In genomic region chr19:19849056-19849455, GRCh38 we compare ENCODE assay signal across 31 cellular contexts.
"Had no signal": no experiment of that assay in that cellular context is flagged by ENCODE, and none has a peak within 500 bp of the region (broad histone marks: within the 10 kb centered on the region; RNA-seq: fewer than 3 reads in every experiment).

No MANE protein-coding gene starts in this region.

- H3K4me3 ChIP-seq: body of pancreas, breast epithelium had no signal

- ATAC-seq: activated CD8-positive, alpha-beta T cell treated with anti-CD3 and anti-CD28 coated beads for 36 hours; body of pancreas; Panc1; SK-N-SH treated with all-trans-retinoic acid at 6 μM for 48 hours had no signal

- DNase-seq: activated CD4-positive, alpha-beta T cell treated with anti-CD3 and anti-CD28 coated beads for 1 hour; activated CD4-positive, alpha-beta T cell treated with anti-CD3 and anti-CD28 coated beads, Interleukin-2, amount 10 ng/mL, durations not matched to agents 24 days and 14 days; activated CD4-positive, alpha-beta T cell treated with anti-CD3 and anti-CD28 coated beads, Interleukin-2, amount 50 U/mL, for 4 hours; activated CD4-positive, CD25-positive, alpha-beta regulatory T cell; activated CD8-positive, alpha-beta T cell treated with anti-CD3 and anti-CD28 coated beads for 36 hours; activated gamma-delta T cell; activated naive CD4-positive, alpha-beta T cell treated with Interleukin-2 at 50 U/mL for 16 hours; activated naive CD8-positive, alpha-beta T cell treated with anti-CD3 and anti-CD28 coated beads, Interleukin-2, amount 10 ng/mL, durations not matched to agents 7 days and 5 days; activated T-cell treated with anti-CD3 and anti-CD28 coated beads, Interleukin-2, amount 50 U/mL, for 24 hours; body of pancreas; Karpas-422; KBM-7; NCI-H1092 treated with DMSO at 0.1 percent for 48 hours; NCI-H1417; NCI-H146; NCI-H187; NCI-H2029 treated with DMSO at 0.1 percent for 48 hours; NCI-H2107; NCI-H2171; NCI-H510A; NCI-H526; NCI-H748 treated with DMSO at 0.1 percent for 48 hours; NK-92 treated with Interleukin-12 subunit alpha and Interleukin-12 subunit beta, amount 100 ng/mL, for 24 hours; SHP77 treated with DMSO at 0.1 percent for 48 hours had no signal

- H3K36me3 ChIP-seq: breast epithelium had no signal

- H3K27me3 Mint-ChIP-seq: activated CD4-positive, alpha-beta T cell treated with anti-CD3 and anti-CD28 coated beads, Interleukin-2, amount 10 ng/mL, durations not matched to agents 24 days and 14 days; activated CD8-positive, alpha-beta T cell treated with anti-CD3 and anti-CD28 coated beads for 36 hours; activated naive CD4-positive, alpha-beta T cell treated with anti-CD3 and anti-CD28 coated beads, Interleukin-2, amount 50 U/mL, for 24 hours; activated naive CD8-positive, alpha-beta T cell treated with anti-CD3 and anti-CD28 coated beads, Interleukin-2, amount 10 ng/mL, durations not matched to agents 7 days and 5 days; activated T-cell treated with anti-CD3 and anti-CD28 coated beads, Interleukin-2, amount 50 U/mL, for 24 hours had no signal

- H3K9me3 ChIP-seq: body of pancreas, breast epithelium had no signal

- H3K27ac ChIP-seq: body of pancreas, breast epithelium had no signal

- H3K4me1 Mint-ChIP-seq: activated CD4-positive, alpha-beta T cell treated with anti-CD3 and anti-CD28 coated beads, Interleukin-2, amount 10 ng/mL, durations not matched to agents 24 days and 14 days; activated naive CD4-positive, alpha-beta T cell treated with anti-CD3 and anti-CD28 coated beads, Interleukin-2, amount 50 U/mL, for 24 hours; activated naive CD8-positive, alpha-beta T cell treated with anti-CD3 and anti-CD28 coated beads, Interleukin-2, amount 10 ng/mL, durations not matched to agents 7 days and 5 days had no signal

- H3K4me1 ChIP-seq: body of pancreas, breast epithelium had no signal

- H3K27me3 ChIP-seq: body of pancreas, breast epithelium had no signal

- H3K4me3 Mint-ChIP-seq: activated CD4-positive, alpha-beta T cell treated with anti-CD3 and anti-CD28 coated beads, Interleukin-2, amount 10 ng/mL, durations not matched to agents 24 days and 14 days; activated CD8-positive, alpha-beta T cell treated with anti-CD3 and anti-CD28 coated beads for 36 hours; activated naive CD4-positive, alpha-beta T cell treated with anti-CD3 and anti-CD28 coated beads, Interleukin-2, amount 50 U/mL, for 24 hours; activated naive CD8-positive, alpha-beta T cell treated with anti-CD3 and anti-CD28 coated beads, Interleukin-2, amount 10 ng/mL, durations not matched to agents 7 days and 5 days; activated T-cell treated with anti-CD3 and anti-CD28 coated beads, Interleukin-2, amount 50 U/mL, for 24 hours; T-helper 1 cell treated with Interleukin-12 subunit alpha and Interleukin-12 subunit beta and Interleukin-4 antibody, amounts not matched to agents 30 μg/mL and 1 μg/mL, for 36 hours; T-helper 2 cell treated with Interferon-gamma antibody and Interleukin-4, amounts not matched to agents 5 μg/mL and 100 μg/mL, for 36 hours had no signal

- H3K9me3 Mint-ChIP-seq: activated naive CD4-positive, alpha-beta T cell treated with anti-CD3 and anti-CD28 coated beads, Interleukin-2, amount 50 U/mL, for 24 hours had no signal

- H3K36me3 Mint-ChIP-seq: activated naive CD4-positive, alpha-beta T cell treated with anti-CD3 and anti-CD28 coated beads, Interleukin-2, amount 50 U/mL, for 24 hours had no signal

- H3K27ac Mint-ChIP-seq: activated CD4-positive, alpha-beta T cell treated with anti-CD3 and anti-CD28 coated beads, Interleukin-2, amount 10 ng/mL, durations not matched to agents 24 days and 14 days; activated CD8-positive, alpha-beta T cell treated with anti-CD3 and anti-CD28 coated beads for 36 hours; activated naive CD4-positive, alpha-beta T cell treated with anti-CD3 and anti-CD28 coated beads, Interleukin-2, amount 50 U/mL, for 24 hours; activated naive CD8-positive, alpha-beta T cell treated with anti-CD3 and anti-CD28 coated beads, Interleukin-2, amount 10 ng/mL, durations not matched to agents 7 days and 5 days; activated T-cell treated with anti-CD3 and anti-CD28 coated beads, Interleukin-2, amount 50 U/mL, for 24 hours; activated T-helper 2 cell treated with anti-CD3 and anti-CD28 coated beads, Interferon-gamma antibody, Interleukin-2, Interleukin-4, amounts not matched to agents 10 μg/mL and 5 μg/mL and 100 μg/mL, durations not matched to agents 14 hours and 24 hours and 36 hours; T-helper 1 cell treated with Interleukin-12 subunit alpha and Interleukin-12 subunit beta and Interleukin-4 antibody, amounts not matched to agents 30 μg/mL and 1 μg/mL, for 36 hours; T-helper 2 cell treated with Interferon-gamma antibody and Interleukin-4, amounts not matched to agents 5 μg/mL and 100 μg/mL, for 36 hours had no signal
